ENCODE assay signal across 14 cellular contexts in the genomic region with DNA sequence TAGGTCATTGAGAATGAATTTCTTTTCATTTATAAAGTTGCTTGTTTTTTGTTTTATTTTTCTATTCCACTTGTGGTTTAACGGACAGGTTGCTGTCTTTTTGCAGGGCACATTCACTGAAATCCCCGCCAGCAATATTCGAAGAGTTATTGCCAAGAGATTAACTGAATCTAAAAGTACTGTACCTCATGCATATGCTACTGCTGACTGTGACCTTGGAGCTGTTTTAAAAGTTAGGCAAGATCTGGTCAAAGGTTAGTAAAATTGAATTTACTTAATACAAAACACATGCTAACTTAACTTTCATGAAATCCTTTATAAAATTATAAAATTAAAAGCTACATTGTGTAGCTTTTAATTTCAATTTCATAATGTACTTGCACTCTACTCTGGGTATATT. TPM values are rescaled to one million over a fixed set of nuclear protein-coding genes. Genes with fewer than 3 reads are reported as not detected.
DNase-seq lines count a peak whose midpoint lies in the region; ATAC-seq and TF ChIP-seq lines count a peak whose summit lies in the region.
"Had no signal": no experiment of that assay in that cellular context is flagged by ENCODE, and none has a peak within 500 bp of the region (broad histone marks: within the 10 kb centered on the region; RNA-seq: fewer than 3 reads in every experiment).

No MANE protein-coding gene starts in this region.

- H2AFZ ChIP-seq in mesenchymal stem cell (ENCODE audit: low read depth, low read length), result no peak overlapping the region
- H2AFZ ChIP-seq: GM23248 had no signal

- H4K91ac ChIP-seq in mesenchymal stem cell (ENCODE audit: low read length), result no peak overlapping the region

- H2BK12ac ChIP-seq in mesenchymal stem cell (ENCODE audit: low read length in 2 of 2), result no peak overlapping the region

- no peak for DNase-seq in left ventricle myocardium superior
- no peak for DNase-seq in right atrium auricular region (ENCODE audit: low spot score)
- peak; percentile 30 for DNase-seq in iris pigment epithelial cell (ENCODE audit: low read depth)
- no peak for DNase-seq in mesenchymal stem cell
- DNase-seq in stimulated activated CD4-positive, alpha-beta T cell treated with anti-CD3 and anti-CD28 coated beads, Interleukin-15, amount 100 ng/mL, for 24 hours, result no peak
- DNase-seq in SKM-1 treated with dmso at 0.1 percent for 144 hours (lab: John Stamatoyannopoulos, UW; ENCODE audit: unreplicated experiment), result no peak
- no peak for DNase-seq in NOMO-1 (lab: John Stamatoyannopoulos, UW; ENCODE audit: unreplicated experiment in 2 of 2)
- DNase-seq: ACHN; Calu3; CD4-positive, CD25-positive, alpha-beta regulatory T cell; DMS 273 treated with DMSO at 0.1 percent for 48 hours had no signal

- H2BK15ac ChIP-seq in mesenchymal stem cell (ENCODE audit: low read depth, poor library complexity, severe bottlenecking), result no peak overlapping the region

- H3K18ac ChIP-seq in mesenchymal stem cell (ENCODE audit: low read depth in 1 of 2, low read length in 2 of 2), result no peak overlapping the region

- no peak overlapping the region for H2BK5ac ChIP-seq in mesenchymal stem cell (ENCODE audit: low read depth, low read length, poor library complexity, severe bottlenecking)

- H3K27ac ChIP-seq in right atrium auricular region, result no peak overlapping the region
- no peak overlapping the region for H3K27ac ChIP-seq in mesenchymal stem cell (ENCODE audit: low read length, poor library complexity, severe bottlenecking)
- H3K27ac ChIP-seq: BLaER1 treated with 17β-estradiol and CSF1 and Interleukin-3, amounts not matched to agents 10 nM and 100 nM; GM23248 had no signal

- H3K4me3 ChIP-seq in right atrium auricular region, result no peak overlapping the region
- peak overlapping the region in 1 of 2 experiments; percentile 22 for H3K4me3 ChIP-seq in mesenchymal stem cell (ENCODE audit: insufficient read depth in 1 of 2, low read depth in 1 of 2, low read length in 2 of 2)
- H3K4me3 ChIP-seq: BLaER1 treated with 17β-estradiol and CSF1 and Interleukin-3, amounts not matched to agents 10 nM and 100 nM; GM23248 had no signal

- H3K4ac ChIP-seq in mesenchymal stem cell (ENCODE audit: low read depth in 1 of 2, low read length in 2 of 2), result no peak overlapping the region

- intact Hi-C loops in left ventricle myocardium superior (cut with micrococcal nuclease), result no loop called here

- no peak overlapping the region for H2AK5ac ChIP-seq in mesenchymal stem cell (ENCODE audit: low read length, severe bottlenecking)

- H3K27me3 ChIP-seq in right atrium auricular region, result no peaks in the 10 kb centered on the region
- H3K27me3 ChIP-seq in mesenchymal stem cell (ENCODE audit: control insufficient read depth in 1 of 2, insufficient read depth in 1 of 2, low read length in 2 of 2), result no peaks in the 10 kb centered on the region
- H3K27me3 ChIP-seq: BLaER1 treated with 17β-estradiol and CSF1 and Interleukin-3, amounts not matched to agents 10 nM and 100 nM had no signal

- H3K9me3 ChIP-seq in right atrium auricular region (no peaks in the 10 kb centered on the region), mesenchymal stem cell (ENCODE audit: control insufficient read depth, low read length) (no peaks in the 10 kb centered on the region)

- H3K36me3 ChIP-seq in right atrium auricular region (peaks cover 31% of the 10 kb centered on the region), mesenchymal stem cell (ENCODE audit: control insufficient read depth in 1 of 2, insufficient read depth in 2 of 2, low read depth in 1 of 2, low read length in 2 of 2) (peaks cover 3 to 71% of the 10 kb centered on the region in 2 experiments)

- no peak overlapping the region for H3K14ac ChIP-seq in mesenchymal stem cell (ENCODE audit: low read length in 2 of 2)

- ATAC-seq in left ventricle myocardium superior, result peak; percentile 60
- ATAC-seq: HCT116 had no signal

- H4K8ac ChIP-seq in mesenchymal stem cell (ENCODE audit: low read length), result no peak overlapping the region

- no peak for TF ChIP-seq CTCF in right atrium auricular region (IDR thresholded peaks at IDR 0.05)

- peaks cover 6% of the 10 kb centered on the region for H3K79me1 ChIP-seq in mesenchymal stem cell (replicated peaks; ENCODE audit: low read length, poor library complexity, severe bottlenecking)

- H3K9ac ChIP-seq in mesenchymal stem cell (ENCODE audit: low read length), result peak overlapping the region; percentile 51
- H3K9ac ChIP-seq: BLaER1 treated with 17β-estradiol and CSF1 and Interleukin-3, amounts not matched to agents 10 nM and 100 nM; GM23248 had no signal

- H3K23ac ChIP-seq in mesenchymal stem cell (ENCODE audit: low read length in 2 of 2), result no peak overlapping the region

- no peak overlapping the region for H2BK120ac ChIP-seq in mesenchymal stem cell (ENCODE audit: low read depth, low read length)

- no peaks in the 10 kb centered on the region for H3K4me1 ChIP-seq in right atrium auricular region
- H3K4me1 ChIP-seq in mesenchymal stem cell (ENCODE audit: control insufficient read depth, insufficient read depth, low read depth, low read length), result no peaks in the 10 kb centered on the region
- H3K4me1 ChIP-seq: BLaER1 treated with 17β-estradiol and CSF1 and Interleukin-3, amounts not matched to agents 10 nM and 100 nM had no signal

- no peak overlapping the region for H3K4me2 ChIP-seq in mesenchymal stem cell (ENCODE audit: low read length, poor library complexity, severe bottlenecking)
- H3K4me2 ChIP-seq: BLaER1 treated with 17β-estradiol and CSF1 and Interleukin-3, amounts not matched to agents 10 nM and 100 nM had no signal

- WGBS in mesenchymal stem cell, result 93% methylated on average over 3 of the region's 3 CpGs

RNA-seq across cellular contexts. Expression of a gene that starts 53.6 kb away (rescaled TPM):
- 147 TPM for total RNA-seq in left ventricle myocardium superior
- total RNA-seq in right atrium auricular region, result 10 to 100 TPM; 47.2 to 94.0 TPM
- polyA plus RNA-seq in mesenchymal stem cell (2013, experiment 1 of 2), result 38.5 TPM
- polyA plus RNA-seq in mesenchymal stem cell (2013, experiment 2 of 2), result 39.2 TPM

RNA-seq across cellular contexts. Expression of a gene that starts 53.9 kb away (rescaled TPM):
- total RNA-seq in left ventricle myocardium superior, result 25.5 TPM
- total RNA-seq in right atrium auricular region, result 10 to 100 TPM; 19.1 to 20.7 TPM
- 18.4 TPM for polyA plus RNA-seq in mesenchymal stem cell (2013, experiment 1 of 2)
- polyA plus RNA-seq in mesenchymal stem cell (2013, experiment 2 of 2), result 19.8 TPM
